Comparison of ENCODE assay signal across 23 cellular contexts in the genomic region with DNA sequence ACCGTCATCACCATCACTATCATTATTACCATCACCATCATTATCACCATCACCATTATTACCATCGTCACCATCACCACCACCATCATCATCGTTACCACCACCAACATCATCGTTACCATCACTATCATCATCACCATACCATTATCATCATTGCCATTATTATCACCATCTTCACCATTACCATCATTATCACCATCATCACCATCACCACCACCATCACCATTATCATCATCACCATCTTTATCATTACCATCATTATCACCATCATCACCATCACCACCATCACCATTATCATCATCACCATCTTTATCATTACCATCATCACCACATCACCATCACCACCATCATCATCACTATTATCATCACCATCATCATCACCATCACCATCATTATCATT.
DNase-seq lines count a peak whose midpoint lies in the region; ATAC-seq, FAIRE-seq and TF ChIP-seq lines count a peak whose summit lies in the region.
"Had no signal": no experiment of that assay in that cellular context is flagged by ENCODE, and none has a peak within 500 bp of the region (broad histone marks: within the 10 kb centered on the region; RNA-seq: fewer than 3 reads in every experiment).

No MANE protein-coding gene starts in this region.

- ATAC-seq in GM18909 (IDR thresholded peaks at IDR 0.05; ENCODE audit: poor library complexity, unreplicated experiment), result no peak
- ATAC-seq: A549, HCT116 had no signal

- no peak overlapping the region for H3K27ac ChIP-seq in colonic mucosa
- H3K27ac ChIP-seq: A549; BLaER1 treated with 17β-estradiol and CSF1 and Interleukin-3, amounts not matched to agents 10 nM and 100 nM had no signal

- no peaks in the 10 kb centered on the region for H3K4me1 ChIP-seq in colonic mucosa
- H3K4me1 ChIP-seq: A549; BE2C; BLaER1 treated with 17β-estradiol and CSF1 and Interleukin-3, amounts not matched to agents 10 nM and 100 nM had no signal

- no peak for DNase-seq in GM12891 (ENCODE audit: insufficient read length, low spot score)
- DNase-seq in HTR-8/SVneo (ENCODE audit: insufficient read length, low spot score), result no peak
- DNase-seq in bronchial epithelial cell (ENCODE audit: low read depth), result no peak
- DNase-seq in urothelium cell line (ENCODE audit: low spot score), result no peak
- DNase-seq in colonic mucosa, result no peak
- no peak for DNase-seq in NCI-H1417 (lab: John Stamatoyannopoulos, UW)
- DNase-seq: 8988T; ACHN; AML-193; BE2C; CD4-positive, alpha-beta T cell; CD8-positive, alpha-beta memory T cell; DMS 273 treated with DMSO at 0.1 percent for 48 hours; DMS53; DMS79 treated with DMSO at 0.1 percent for 48 hours; GF-D8; H9; HFFc6 had no signal

- no peak overlapping the region for H3K4me3 ChIP-seq in bronchial epithelial cell (ENCODE audit: low read depth, low read length)
- no peak overlapping the region for H3K4me3 ChIP-seq in colonic mucosa
- H3K4me3 ChIP-seq: A549; BLaER1 treated with 17β-estradiol and CSF1 and Interleukin-3, amounts not matched to agents 10 nM and 100 nM had no signal

- no peaks in the 10 kb centered on the region for H3K36me3 ChIP-seq in bronchial epithelial cell (ENCODE audit: control insufficient read depth, insufficient read depth, low read length)
- no peaks in the 10 kb centered on the region for H3K36me3 ChIP-seq in colonic mucosa
- H3K36me3 ChIP-seq: BE2C; BLaER1 treated with 17β-estradiol and CSF1 and Interleukin-3, amounts not matched to agents 10 nM and 100 nM had no signal

- H3K9me3 ChIP-seq in colonic mucosa, result no peaks in the 10 kb centered on the region
- H3K9me3 ChIP-seq: A549; BE2C; BLaER1 treated with 17β-estradiol and CSF1 and Interleukin-3, amounts not matched to agents 10 nM and 100 nM had no signal

- H3K27me3 ChIP-seq in bronchial epithelial cell (ENCODE audit: control insufficient read depth, insufficient read depth, low read length), result no peaks in the 10 kb centered on the region
- H3K27me3 ChIP-seq in colonic mucosa, result no peaks in the 10 kb centered on the region
- H3K27me3 ChIP-seq: BE2C; BLaER1 treated with 17β-estradiol and CSF1 and Interleukin-3, amounts not matched to agents 10 nM and 100 nM had no signal

- no peak for TF ChIP-seq POLR2A in GM12891 (IDR thresholded peaks at IDR 0.05; ENCODE audit: low read depth, low read length)

- intact Hi-C loops in colonic mucosa (cut with DNase I), result no loop called here

- FAIRE-seq in GM12891 (lab: Jason Lieb, UNC) (peak; percentile 62), HTR-8/SVneo (lab: Jason Lieb, UNC) (peak; percentile 99), bronchial epithelial cell (lab: Jason Lieb, UNC) (peak; percentile 96), urothelium cell line (lab: Jason Lieb, UNC) (peak; percentile 99)
- FAIRE-seq: A549, D721Med had no signal

- H3K9ac ChIP-seq in colonic mucosa (ENCODE audit: low read depth in 2 of 2, low read length in 2 of 2), result no peak overlapping the region
- H3K9ac ChIP-seq: BLaER1 treated with 17β-estradiol and CSF1 and Interleukin-3, amounts not matched to agents 10 nM and 100 nM had no signal

- TF ChIP-seq CTCF in bronchial epithelial cell (IDR thresholded peaks at IDR 0.05; ENCODE audit: insufficient read depth, low read length, severe bottlenecking) (no peak), colonic mucosa (IDR thresholded peaks at IDR 0.05) (no peak)

TF ChIP-seq in GM12891, 5 proteins besides CTCF, POLR2A, EP300 and RAD21:
- TF ChIP-seq POU2F2 (IDR thresholded peaks at IDR 0.05; ENCODE audit: low read depth, low read length) (no peak), PAX5 (IDR thresholded peaks at IDR 0.05; ENCODE audit: insufficient read depth, low read length, severe bottlenecking) (no peak), POLR2AphosphoS5 (IDR thresholded peaks at IDR 0.05; ENCODE audit: low read depth, low read length) (no peak), TAF1 (IDR thresholded peaks at IDR 0.05; ENCODE audit: low read depth, low read length) (no peak), SPI1 (IDR thresholded peaks at IDR 0.05; ENCODE audit: low read depth, low read length) (no peak)
